Comparison of ENCODE assay signal across 19 cellular contexts in the genomic region with DNA sequence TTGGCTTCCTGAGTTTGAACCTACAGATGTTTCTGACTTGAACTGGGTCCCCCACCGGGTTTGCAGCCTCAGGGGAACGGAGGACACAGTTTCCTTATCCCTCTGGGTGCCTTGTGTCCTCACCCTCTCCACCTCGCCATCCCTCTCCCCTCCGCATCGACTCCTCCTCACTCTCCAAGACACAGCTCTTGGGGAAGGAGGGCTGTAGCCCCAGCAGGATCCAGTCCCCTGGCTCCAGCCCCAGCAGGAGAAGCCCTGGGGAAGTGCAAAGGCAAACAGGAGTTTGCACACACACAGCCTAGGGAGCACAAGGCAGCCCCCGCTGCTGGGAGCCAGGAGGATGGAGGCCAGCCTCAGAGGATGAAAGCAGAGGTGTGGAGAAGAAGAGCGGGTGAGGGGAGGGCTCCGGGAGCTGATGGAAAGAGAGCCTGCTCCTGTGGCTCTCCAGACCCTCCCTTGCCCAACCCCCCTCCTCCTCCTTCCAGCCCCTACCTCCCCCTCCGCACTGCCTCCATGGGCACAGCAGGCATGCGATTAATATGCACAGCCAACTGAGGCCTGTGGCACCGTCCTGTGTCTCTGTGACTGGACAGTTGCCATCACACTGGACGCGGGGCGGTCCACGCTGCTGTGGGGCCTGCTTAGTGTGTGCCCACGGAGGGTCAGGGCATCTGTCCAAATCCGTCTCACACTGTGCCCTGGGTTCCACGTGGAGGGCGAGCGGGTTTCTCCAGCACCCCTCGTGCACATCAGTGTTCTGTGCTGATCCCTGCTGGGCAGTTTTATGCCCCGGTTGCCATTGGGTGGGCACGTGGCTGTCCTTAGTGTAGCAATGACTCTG.
"Had no signal": no experiment of that assay in that cellular context is flagged by ENCODE, and none has a peak within 500 bp of the region (broad histone marks: within the 10 kb centered on the region; RNA-seq: fewer than 3 reads in every experiment).

No MANE protein-coding gene starts in this region.

- H3K27ac ChIP-seq: body of pancreas, colonic mucosa, left lung, pancreas, WERI-Rb-1 had no signal

- H3K36me3 ChIP-seq: colonic mucosa, esophagus squamous epithelium, left lung, pancreas, WERI-Rb-1 had no signal

- ATAC-seq: activated CD8-positive, alpha-beta T cell treated with anti-CD3 and anti-CD28 coated beads, Interleukin-2, amount 10 ng/mL, durations not matched to agents 7 days and 5 days; activated T-cell treated with anti-CD3 and anti-CD28 coated beads, Interleukin-2, amount 50 U/mL, for 72 hours; body of pancreas; left lung; pancreas; T-helper 17 cell had no signal

- H3K4me1 ChIP-seq: body of pancreas, colonic mucosa, pancreas had no signal

- H3K9me3 ChIP-seq: body of pancreas, colonic mucosa, esophagus squamous epithelium, left lung, pancreas had no signal

- DNase-seq: activated CD4-positive, alpha-beta T cell treated with anti-CD3 and anti-CD28 coated beads for 4 hours; activated CD8-positive, alpha-beta memory T cell treated with anti-CD3 and anti-CD28 coated beads, Interleukin-2, amount 50 U/mL, for 4 hours; activated CD8-positive, alpha-beta T cell treated with anti-CD3 and anti-CD28 coated beads, Interleukin-2, amount 10 ng/mL, durations not matched to agents 7 days and 5 days; activated gamma-delta T cell treated with Interleukin-2 at 50 U/mL for 16 hours; activated T-cell treated with anti-CD3 and anti-CD28 coated beads, Interleukin-2, amount 50 U/mL, for 72 hours; amniotic stem cell; body of pancreas; central memory CD4-positive, alpha-beta T cell; colonic mucosa; esophagus squamous epithelium; hypothalamus; kidney; left lung; pancreas; stimulated activated CD4-positive, alpha-beta T cell treated with anti-CD3 and anti-CD28 coated beads, Interleukin-15, amount 100 ng/mL, for 24 hours; stimulated activated CD4-positive, alpha-beta T cell treated with anti-CD3 and anti-CD28 coated beads, Interleukin-4, amount 100 ng/mL, for 1 hour; stimulated activated naive CD4-positive, alpha-beta T cell; T-helper 17 cell; WERI-Rb-1 had no signal

- H3K4me3 ChIP-seq: body of pancreas, colonic mucosa, esophagus squamous epithelium, left lung, pancreas had no signal

- H3K27me3 ChIP-seq: body of pancreas, colonic mucosa, pancreas had no signal
